Comparison of ENCODE assay signal across 14 cellular contexts in genomic region chr12:104709692-104710435, GRCh38.
DNase-seq lines count a peak whose midpoint lies in the region; ATAC-seq and TF ChIP-seq lines count a peak whose summit lies in the region.
"Had no signal": no experiment of that assay in that cellular context is flagged by ENCODE, and none has a peak within 500 bp of the region (broad histone marks: within the 10 kb centered on the region; RNA-seq: fewer than 3 reads in every experiment).

No MANE protein-coding gene starts in this region.

- TF ChIP-seq CTCF in fibroblast of villous mesenchyme (IDR thresholded peaks at IDR 0.05; ENCODE audit: insufficient read depth, low read depth, low read length) (no peak), stomach (IDR thresholded peaks at IDR 0.05) (no peak)

- CTCF ChIA-PET in activated CD8-positive, alpha-beta memory T cell treated with anti-CD3 and anti-CD28 coated beads, Interleukin-2, amount 10 ng/mL, durations not matched to agents 7 days and 5 days (lab: Charles Lee) = interaction anchor here (1.0 kb wide), 1 partner anchor 11 kb away, joined by 3 read pairs; no protein-coding TSS in a partner anchor

- H3K27ac Mint-ChIP-seq in activated T-helper 1 cell treated with anti-CD3 and anti-CD28 coated beads, Interleukin-12 subunit alpha, Interleukin-12 subunit beta, Interleukin-2, Interleukin-4 antibody, amounts not matched to agents 30 ng/mL and 10 ng/mL and 1 ng/mL, durations not matched to agents 14 hours and 24 hours and 36 hours = peak overlapping the region; percentile 34
- no peak overlapping the region for H3K27ac Mint-ChIP-seq in activated CD8-positive, alpha-beta memory T cell treated with anti-CD3 and anti-CD28 coated beads, Interleukin-2, amount 10 ng/mL, durations not matched to agents 7 days and 5 days
- H3K27ac Mint-ChIP-seq: endodermal cell had no signal

- DNase-seq in ELR (ENCODE audit: low read depth) (peak; percentile 19), fibroblast of villous mesenchyme (ENCODE audit: low read depth) (peak; percentile 42), stomach (no peak), NCI-H1436 treated with DMSO at 0.1 percent for 48 hours (lab: John Stamatoyannopoulos, UW) (no peak)
- DNase-seq in activated T-helper 1 cell treated with anti-CD3 and anti-CD28 coated beads, Interleukin-12 subunit alpha, Interleukin-12 subunit beta, Interleukin-2, Interleukin-4 antibody, amounts not matched to agents 30 ng/mL and 10 ng/mL and 1 ng/mL, durations not matched to agents 14 hours and 24 hours and 36 hours (ENCODE audit: low spot score) = no peak
- no peak for DNase-seq in activated CD8-positive, alpha-beta memory T cell treated with anti-CD3 and anti-CD28 coated beads, Interleukin-2, amount 10 ng/mL, durations not matched to agents 7 days and 5 days
- DNase-seq: activated naive CD4-positive, alpha-beta T cell treated with anti-CD3 and anti-CD28 coated beads, Interleukin-2, amount 10 ng/mL, durations not matched to agents 7 days and 5 days; endodermal cell; GDM1; NCI-H1105; NCI-H2171; retina; SW 1271 had no signal

- peaks cover 58% of the 10 kb centered on the region for H3K4me1 Mint-ChIP-seq in activated T-helper 1 cell treated with anti-CD3 and anti-CD28 coated beads, Interleukin-12 subunit alpha, Interleukin-12 subunit beta, Interleukin-2, Interleukin-4 antibody, amounts not matched to agents 30 ng/mL and 10 ng/mL and 1 ng/mL, durations not matched to agents 14 hours and 24 hours and 36 hours (ENCODE audit: low read depth)
- H3K4me1 Mint-ChIP-seq in activated CD8-positive, alpha-beta memory T cell treated with anti-CD3 and anti-CD28 coated beads, Interleukin-2, amount 10 ng/mL, durations not matched to agents 7 days and 5 days = peaks cover 18% of the 10 kb centered on the region

- no peaks in the 10 kb centered on the region for H3K9me3 Mint-ChIP-seq in activated T-helper 1 cell treated with anti-CD3 and anti-CD28 coated beads, Interleukin-12 subunit alpha, Interleukin-12 subunit beta, Interleukin-2, Interleukin-4 antibody, amounts not matched to agents 30 ng/mL and 10 ng/mL and 1 ng/mL, durations not matched to agents 14 hours and 24 hours and 36 hours
- H3K9me3 Mint-ChIP-seq in activated CD8-positive, alpha-beta memory T cell treated with anti-CD3 and anti-CD28 coated beads, Interleukin-2, amount 10 ng/mL, durations not matched to agents 7 days and 5 days (ENCODE audit: low read depth) = no peaks in the 10 kb centered on the region
- H3K9me3 Mint-ChIP-seq: activated naive CD4-positive, alpha-beta T cell treated with anti-CD3 and anti-CD28 coated beads, Interleukin-2, amount 10 ng/mL, durations not matched to agents 7 days and 5 days; endodermal cell had no signal

- WGBS in stomach, 5 donors = 83 to 94% (median 90%) methylated on average over 9 of the region's 9 CpGs

- no peaks in the 10 kb centered on the region for H3K27me3 Mint-ChIP-seq in activated T-helper 1 cell treated with anti-CD3 and anti-CD28 coated beads, Interleukin-12 subunit alpha, Interleukin-12 subunit beta, Interleukin-2, Interleukin-4 antibody, amounts not matched to agents 30 ng/mL and 10 ng/mL and 1 ng/mL, durations not matched to agents 14 hours and 24 hours and 36 hours (ENCODE audit: insufficient read depth)
- no peaks in the 10 kb centered on the region for H3K27me3 Mint-ChIP-seq in activated CD8-positive, alpha-beta memory T cell treated with anti-CD3 and anti-CD28 coated beads, Interleukin-2, amount 10 ng/mL, durations not matched to agents 7 days and 5 days
- H3K27me3 Mint-ChIP-seq: activated naive CD4-positive, alpha-beta T cell treated with anti-CD3 and anti-CD28 coated beads, Interleukin-2, amount 10 ng/mL, durations not matched to agents 7 days and 5 days had no signal

- H3K36me3 Mint-ChIP-seq in activated T-helper 1 cell treated with anti-CD3 and anti-CD28 coated beads, Interleukin-12 subunit alpha, Interleukin-12 subunit beta, Interleukin-2, Interleukin-4 antibody, amounts not matched to agents 30 ng/mL and 10 ng/mL and 1 ng/mL, durations not matched to agents 14 hours and 24 hours and 36 hours (ENCODE audit: low read depth) = peaks cover 9% of the 10 kb centered on the region
- peaks cover 5% of the 10 kb centered on the region for H3K36me3 Mint-ChIP-seq in activated CD8-positive, alpha-beta memory T cell treated with anti-CD3 and anti-CD28 coated beads, Interleukin-2, amount 10 ng/mL, durations not matched to agents 7 days and 5 days
- H3K36me3 Mint-ChIP-seq: activated naive CD4-positive, alpha-beta T cell treated with anti-CD3 and anti-CD28 coated beads, Interleukin-2, amount 10 ng/mL, durations not matched to agents 7 days and 5 days had no signal

- peaks cover 15 to 51% (median 31%) of the 10 kb centered on the region in 4 donors for H3K4me1 ChIP-seq in stomach

- intact Hi-C loops in activated T-helper 1 cell treated with anti-CD3 and anti-CD28 coated beads, Interleukin-12 subunit alpha, Interleukin-12 subunit beta, Interleukin-2, Interleukin-4 antibody, amounts not matched to agents 30 ng/mL and 10 ng/mL and 1 ng/mL, durations not matched to agents 14 hours and 24 hours and 36 hours (cut with micrococcal nuclease) = no loop called here
- intact Hi-C loops in stomach (cut with DNase I; ENCODE audit: low total_unique reads) = loop anchor here (10.0 kb wide), 1 partner anchor 85 kb away; no protein-coding TSS in a partner anchor

- no peak overlapping the region for H3K4me3 ChIP-seq in fibroblast of villous mesenchyme (ENCODE audit: low read depth, low read length)
- H3K4me3 ChIP-seq in stomach = no peak overlapping the region

- no peak for TF ChIP-seq EP300 in stomach (IDR thresholded peaks at IDR 0.05)

- ATAC-seq in activated CD8-positive, alpha-beta memory T cell treated with anti-CD3 and anti-CD28 coated beads, Interleukin-2, amount 10 ng/mL, durations not matched to agents 7 days and 5 days = no peak
- ATAC-seq in GM19397 (IDR thresholded peaks at IDR 0.05; ENCODE audit: unreplicated experiment) = no peak

- TF ChIP-seq POLR2A in stomach (IDR thresholded peaks at IDR 0.05) = no peak

- no peaks in the 10 kb centered on the region for H3K36me3 ChIP-seq in stomach

- H3K27me3 ChIP-seq in stomach = no peaks in the 10 kb centered on the region

- H3K27ac ChIP-seq in stomach = peak overlapping the region in 3 of 5 donors; percentile 61 to 73 (median 70)

- H3K9me3 ChIP-seq in stomach = no peaks in the 10 kb centered on the region

- no peak overlapping the region for H3K4me3 Mint-ChIP-seq in activated T-helper 1 cell treated with anti-CD3 and anti-CD28 coated beads, Interleukin-12 subunit alpha, Interleukin-12 subunit beta, Interleukin-2, Interleukin-4 antibody, amounts not matched to agents 30 ng/mL and 10 ng/mL and 1 ng/mL, durations not matched to agents 14 hours and 24 hours and 36 hours
- H3K4me3 Mint-ChIP-seq in activated CD8-positive, alpha-beta memory T cell treated with anti-CD3 and anti-CD28 coated beads, Interleukin-2, amount 10 ng/mL, durations not matched to agents 7 days and 5 days = no peak overlapping the region
- H3K4me3 Mint-ChIP-seq: activated naive CD4-positive, alpha-beta T cell treated with anti-CD3 and anti-CD28 coated beads, Interleukin-2, amount 10 ng/mL, durations not matched to agents 7 days and 5 days; endodermal cell had no signal

Comparison
In these comparisons a context has a peak if more than half of its experiments do, and no peak if none do; other contexts are left out.
1. DNase-seq: peak in ELR (single experiment) and fibroblast of villous mesenchyme (single experiment); none in activated T-helper 1 cell treated with anti-CD3 and anti-CD28 coated beads, Interleukin-12 subunit alpha, Interleukin-12 subunit beta, Interleukin-2, Interleukin-4 antibody, amounts not matched to agents 30 ng/mL and 10 ng/mL and 1 ng/mL, durations not matched to agents 14 hours and 24 hours and 36 hours (single experiment), stomach (single experiment), NCI-H1436 treated with DMSO at 0.1 percent for 48 hours (single experiment) and activated CD8-positive, alpha-beta memory T cell treated with anti-CD3 and anti-CD28 coated beads, Interleukin-2, amount 10 ng/mL, durations not matched to agents 7 days and 5 days (single experiment).